10 cellular contexts compared by ENCODE assay signal in the genomic region with DNA sequence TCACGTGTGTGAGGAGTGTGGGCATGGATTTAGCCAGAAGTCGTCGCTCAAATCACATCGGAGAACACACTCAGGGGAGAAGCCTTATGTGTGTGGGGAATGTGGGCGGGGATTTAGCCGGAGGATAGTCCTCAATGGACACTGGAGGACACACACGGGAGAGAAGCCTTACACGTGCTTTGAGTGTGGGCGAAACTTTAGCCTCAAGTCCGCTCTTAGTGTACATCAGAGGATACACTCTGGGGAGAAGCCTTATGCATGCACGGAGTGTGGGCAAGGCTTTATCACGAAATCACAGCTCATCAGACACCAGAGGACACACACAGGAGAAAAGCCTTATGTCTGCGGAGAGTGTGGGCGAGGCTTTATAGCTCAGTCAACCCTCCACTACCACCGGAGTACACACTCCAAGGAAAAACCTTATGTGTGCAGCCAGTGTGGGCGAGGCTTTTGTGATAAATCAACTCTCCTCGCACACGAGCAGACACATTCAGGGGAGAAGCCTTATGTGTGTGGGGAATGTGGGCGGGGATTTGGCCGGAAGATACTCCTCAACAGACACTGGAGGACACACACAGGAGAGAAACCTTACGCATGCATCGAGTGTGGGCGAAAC. TPM values are rescaled to one million over a fixed set of nuclear protein-coding genes. Genes with fewer than 3 reads are reported as not detected.
A peak's percentile ranks its signal among the peaks of the same experiment; 100 is the strongest.
DNase-seq lines count a peak whose midpoint lies in the region; ATAC-seq and TF ChIP-seq lines count a peak whose summit lies in the region.
"Had no signal": no experiment of that assay in that cellular context is flagged by ENCODE, and none has a peak within 500 bp of the region (broad histone marks: within the 10 kb centered on the region; RNA-seq: fewer than 3 reads in every experiment).

No MANE protein-coding gene starts in this region.

- peak overlapping the region; percentile 63 for H3K4me3 Mint-ChIP-seq in activated T-cell treated with anti-CD3 and anti-CD28 coated beads, Interleukin-2, amount 50 U/mL, for 24 hours

- no peaks in the 10 kb centered on the region for H3K9me3 ChIP-seq in gastroesophageal sphincter
- H3K9me3 ChIP-seq: gastrocnemius medialis, pancreas had no signal

- CTCF ChIA-PET in GM10248 (lab: Yijun Ruan, JAX): interaction anchor here (0.9 to 14.0 kb wide), 10 partner anchors 15 to 288 kb away, joined by 3 to 308 read pairs (median 4); a partner anchor contains a TSS

- no peak overlapping the region for H3K27ac ChIP-seq in gastroesophageal sphincter
- H3K27ac ChIP-seq: gastrocnemius medialis, pancreas had no signal

- H3K27ac Mint-ChIP-seq in activated T-cell treated with anti-CD3 and anti-CD28 coated beads, Interleukin-2, amount 50 U/mL, for 24 hours: peak overlapping the region; percentile 98

- peaks cover 65% of the 10 kb centered on the region for H3K36me3 Mint-ChIP-seq in activated T-cell treated with anti-CD3 and anti-CD28 coated beads, Interleukin-2, amount 50 U/mL, for 24 hours (ENCODE audit: low read depth)

- TF ChIP-seq EP300 in gastroesophageal sphincter (IDR thresholded peaks at IDR 0.05): no peak

- DNase-seq in activated T-cell treated with anti-CD3 and anti-CD28 coated beads, Interleukin-2, amount 50 U/mL, for 24 hours: peak; percentile 69
- peak; percentile 46 to 84 for DNase-seq in stimulated activated CD4-positive, alpha-beta T cell treated with anti-CD3 and anti-CD28 coated beads, Interleukin-4, amount 100 ng/mL, for 4 hours
- DNase-seq in head of caudate nucleus (no peak), GM10248 (ENCODE audit: extremely low spot score) (no peak)
- DNase-seq: gastrocnemius medialis, pancreas had no signal

- no peak for ATAC-seq in GM18505 (IDR thresholded peaks at IDR 0.05; ENCODE audit: unreplicated experiment)
- peak; percentile 11 for ATAC-seq in gastroesophageal sphincter
- ATAC-seq in HG03439 (IDR thresholded peaks at IDR 0.05; ENCODE audit: unreplicated experiment): no peak
- no peak for ATAC-seq in HG03354 (IDR thresholded peaks at IDR 0.05; ENCODE audit: poor library complexity, severe bottlenecking, unreplicated experiment)
- ATAC-seq: gastrocnemius medialis had no signal

- peaks cover 0 to 5% (median 0%) of the 10 kb centered on the region in 3 donors for H3K4me1 ChIP-seq in gastroesophageal sphincter
- H3K4me1 ChIP-seq: gastrocnemius medialis had no signal

- peaks cover 55% of the 10 kb centered on the region for H3K4me1 Mint-ChIP-seq in activated T-cell treated with anti-CD3 and anti-CD28 coated beads, Interleukin-2, amount 50 U/mL, for 24 hours (ENCODE audit: low read depth)

- TF ChIP-seq CTCF in gastroesophageal sphincter (IDR thresholded peaks at IDR 0.05) (no peak), GM10248 (IDR thresholded peaks at IDR 0.05; ENCODE audit: control extremely low read depth, extremely low read depth, low read depth, missing control alignments) (no peak)

- intact Hi-C loops in head of caudate nucleus (cut with DNase I): no loop called here

- POLR2A ChIA-PET in GM10248 (lab: Yijun Ruan, JAX): interaction anchor here (1.2 kb wide), 1 partner anchor 167 kb away, joined by 4 read pairs; no protein-coding TSS in a partner anchor

- H3K27me3 Mint-ChIP-seq in activated T-cell treated with anti-CD3 and anti-CD28 coated beads, Interleukin-2, amount 50 U/mL, for 24 hours: no peaks in the 10 kb centered on the region

- H3K27me3 ChIP-seq in gastroesophageal sphincter: no peaks in the 10 kb centered on the region
- H3K27me3 ChIP-seq: gastrocnemius medialis, pancreas had no signal

- H3K4me3 ChIP-seq in gastroesophageal sphincter: no peak overlapping the region
- H3K4me3 ChIP-seq: gastrocnemius medialis, pancreas had no signal

- TF ChIP-seq POLR2A in GM18505 (IDR thresholded peaks at IDR 0.05; ENCODE audit: borderline replicate concordance, extremely low read depth, insufficient read depth, insufficient read length) (peak; percentile 5), gastroesophageal sphincter (IDR thresholded peaks at IDR 0.05) (no peak)

- peaks cover 0 to 65% of the 10 kb centered on the region in 2 donors for H3K36me3 ChIP-seq in gastroesophageal sphincter

- WGBS in gastroesophageal sphincter (ENCODE audit: low coverage in 1 of 2), 2 donors: 69 to 73% methylated on average over 11 to 17 of the region's 23 CpGs

- H3K9me3 Mint-ChIP-seq in activated T-cell treated with anti-CD3 and anti-CD28 coated beads, Interleukin-2, amount 50 U/mL, for 24 hours: no peaks in the 10 kb centered on the region

RNA-seq across cellular contexts. Expression of a gene that starts 28.1 kb away (rescaled TPM):
- 10 to 100 TPM in 1 of 4 donors, 1 to 10 TPM in 3; 5.8 to 16.2 (median 8.0) TPM for total RNA-seq in gastroesophageal sphincter

RNA-seq across cellular contexts. Expression of a gene that starts 32.1 kb away (rescaled TPM):
- total RNA-seq in gastroesophageal sphincter: 10 to 100 TPM; 19.9 to 32.7 (median 29.5) TPM

RNA-seq across cellular contexts. Expression of a gene that starts 45.7 kb away (rescaled TPM):
- not detected for total RNA-seq in gastroesophageal sphincter
- total RNA-seq: gastrocnemius medialis, pancreas had no signal

Comparison
In these comparisons a context has a peak if more than half of its experiments do, and no peak if none do; other contexts are left out.
1. DNase-seq: peak in activated T-cell treated with anti-CD3 and anti-CD28 coated beads, Interleukin-2, amount 50 U/mL, for 24 hours (single experiment) and stimulated activated CD4-positive, alpha-beta T cell treated with anti-CD3 and anti-CD28 coated beads, Interleukin-4, amount 100 ng/mL, for 4 hours (2 of 2); none in head of caudate nucleus (0 of 42) and GM10248 (single experiment).